Comparison of ENCODE assay signal across 9 cellular contexts in the genomic region with DNA sequence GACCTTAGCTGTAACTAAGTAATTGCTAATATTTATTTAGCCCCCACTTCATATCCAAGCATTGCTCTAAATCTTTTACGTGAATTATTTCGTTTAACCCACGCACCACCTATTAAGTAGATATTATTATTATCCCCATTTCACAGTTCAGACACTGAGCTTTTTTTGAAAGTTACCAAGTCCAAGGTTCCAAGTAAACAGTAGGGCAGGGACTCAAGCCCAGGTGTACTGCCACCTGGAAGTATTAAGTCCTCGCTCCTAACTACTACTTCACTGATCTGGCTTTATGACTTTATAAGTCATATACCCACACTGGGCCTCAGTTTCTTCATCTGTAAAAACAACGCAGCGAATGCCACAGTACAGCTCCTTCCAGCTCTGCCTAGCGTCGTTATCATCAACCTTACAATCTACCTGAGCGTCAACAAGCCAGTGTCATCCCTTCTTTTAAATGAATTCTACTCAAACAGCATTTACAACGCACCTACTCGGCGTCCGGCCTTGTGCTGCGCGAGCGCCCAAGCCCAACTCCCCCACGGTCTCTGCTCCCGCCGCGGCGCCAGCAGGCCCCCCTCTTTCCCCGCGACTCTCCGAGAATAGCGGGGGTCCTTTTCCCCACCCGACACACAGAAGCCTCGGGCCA. TPM values are rescaled to one million over a fixed set of nuclear protein-coding genes. Genes with fewer than 3 reads are reported as not detected.
DNase-seq lines count a peak whose midpoint lies in the region; ATAC-seq, FAIRE-seq and TF ChIP-seq lines count a peak whose summit lies in the region.
"Had no signal": no experiment of that assay in that cellular context is flagged by ENCODE, and none has a peak within 500 bp of the region (broad histone marks: within the 10 kb centered on the region; RNA-seq: fewer than 3 reads in every experiment).

No MANE protein-coding gene starts in this region.

- peaks cover 49% of the 10 kb centered on the region for H3K4me1 Mint-ChIP-seq in CD4-positive, alpha-beta T cell (ENCODE audit: low read depth)
- peaks cover 29% of the 10 kb centered on the region for H3K4me1 Mint-ChIP-seq in activated CD8-positive, alpha-beta T cell treated with anti-CD3 and anti-CD28 coated beads for 36 hours (ENCODE audit: low read depth)

- H3K4me1 ChIP-seq in HUES48 (ENCODE audit: control insufficient read depth, insufficient read depth, low read length): peaks cover 18% of the 10 kb centered on the region

- H3K9me3 ChIP-seq in CD4-positive, alpha-beta T cell (ENCODE audit: control insufficient read depth, low read length): no peaks in the 10 kb centered on the region
- no peaks in the 10 kb centered on the region for H3K9me3 ChIP-seq in HUES48 (ENCODE audit: control insufficient read depth, insufficient read depth, low read length)

- CTCF ChIA-PET in CD4-positive, alpha-beta T cell (lab: Charles Lee): interaction anchor here (0.8 to 1.5 kb wide), 3 partner anchors 72 to 147 kb away, joined by 3 read pairs; a partner anchor contains a TSS
- CTCF ChIA-PET in activated CD8-positive, alpha-beta T cell treated with anti-CD3 and anti-CD28 coated beads for 36 hours (lab: Charles Lee): interaction anchor here (0.7 to 2.0 kb wide), 4 partner anchors 70 to 193 kb away, joined by 3 to 9 read pairs (median 4); a partner anchor contains a TSS

- H3K27me3 Mint-ChIP-seq in CD4-positive, alpha-beta T cell: peaks cover 12% of the 10 kb centered on the region
- peaks cover 4% of the 10 kb centered on the region for H3K27me3 Mint-ChIP-seq in activated CD8-positive, alpha-beta T cell treated with anti-CD3 and anti-CD28 coated beads for 36 hours

- peak overlapping the region; percentile 97 for H3K4me3 Mint-ChIP-seq in CD4-positive, alpha-beta T cell
- H3K4me3 Mint-ChIP-seq in activated CD8-positive, alpha-beta T cell treated with anti-CD3 and anti-CD28 coated beads for 36 hours: peak overlapping the region; percentile 97

- H3K4me3 ChIP-seq in HUES48 (ENCODE audit: low read depth, low read length): peak overlapping the region; percentile 97

- intact Hi-C loops in CD4-positive, alpha-beta T cell (cut with DNase I, micrococcal nuclease): loop anchor here (1.0 to 10.0 kb wide), 9 partner anchors 46 to 1494 kb away; a partner anchor contains a TSS
- intact Hi-C loops in activated CD8-positive, alpha-beta T cell treated with anti-CD3 and anti-CD28 coated beads for 36 hours (cut with micrococcal nuclease): loop anchor here (5.0 kb wide), 1 partner anchor 46 kb away; a partner anchor contains a TSS

- no peaks in the 10 kb centered on the region for H3K36me3 ChIP-seq in HUES48 (ENCODE audit: control insufficient read depth, insufficient read depth, low read length)

- TF ChIP-seq CTCF in CD4-positive, alpha-beta T cell (IDR thresholded peaks at IDR 0.05): no peak
- TF ChIP-seq CTCF in activated CD8-positive, alpha-beta T cell treated with anti-CD3 and anti-CD28 coated beads for 36 hours (IDR thresholded peaks at IDR 0.05): no peak
- no peak for TF ChIP-seq CTCF in omental fat pad (IDR thresholded peaks at IDR 0.05)

- H3K27me3 ChIP-seq in CD4-positive, alpha-beta T cell (ENCODE audit: control insufficient read depth, insufficient read depth, low read length): no peaks in the 10 kb centered on the region
- H3K27me3 ChIP-seq in HUES48 (ENCODE audit: control insufficient read depth, insufficient read depth, low read length): no peaks in the 10 kb centered on the region

- H3K27ac ChIP-seq in CD4-positive, alpha-beta T cell (ENCODE audit: low read depth, low read length): peak overlapping the region; percentile 92
- peak overlapping the region; percentile 95 for H3K27ac ChIP-seq in HUES48 (ENCODE audit: low read depth, low read length)

- peaks cover 27% of the 10 kb centered on the region for H3K36me3 Mint-ChIP-seq in CD4-positive, alpha-beta T cell (ENCODE audit: low read depth)
- peaks cover 8% of the 10 kb centered on the region for H3K36me3 Mint-ChIP-seq in activated CD8-positive, alpha-beta T cell treated with anti-CD3 and anti-CD28 coated beads for 36 hours (ENCODE audit: low read depth)

- no peaks in the 10 kb centered on the region for H3K9me3 Mint-ChIP-seq in CD4-positive, alpha-beta T cell
- H3K9me3 Mint-ChIP-seq in activated CD8-positive, alpha-beta T cell treated with anti-CD3 and anti-CD28 coated beads for 36 hours: no peaks in the 10 kb centered on the region

- peak; percentile 7 for ATAC-seq in CD4-positive, alpha-beta T cell (ENCODE audit: poor library complexity)
- ATAC-seq in GM19463 (IDR thresholded peaks at IDR 0.05; ENCODE audit: unreplicated experiment): peak; percentile 7
- ATAC-seq in activated CD8-positive, alpha-beta T cell treated with anti-CD3 and anti-CD28 coated beads for 36 hours: no peak
- ATAC-seq in omental fat pad (ENCODE audit: low FRiP score): peak; percentile 17
- no peak for ATAC-seq in GM18519 (IDR thresholded peaks at IDR 0.05; ENCODE audit: low FRiP score, unreplicated experiment)

- peak overlapping the region; percentile 88 for H3K9ac ChIP-seq in HUES48 (ENCODE audit: low read depth, low read length)

- no peak for FAIRE-seq in frontal cortex (lab: Jason Lieb, UNC)
- FAIRE-seq: TTC549 had no signal

- H3K27ac Mint-ChIP-seq in CD4-positive, alpha-beta T cell: peak overlapping the region; percentile 96
- peak overlapping the region; percentile 98 for H3K27ac Mint-ChIP-seq in activated CD8-positive, alpha-beta T cell treated with anti-CD3 and anti-CD28 coated beads for 36 hours

- peak in 7 of 10 experiments; percentile 3 to 43 (median 20) for DNase-seq in CD4-positive, alpha-beta T cell
- DNase-seq in activated CD8-positive, alpha-beta T cell treated with anti-CD3 and anti-CD28 coated beads for 36 hours: peak; percentile 40
- DNase-seq in frontal cortex (ENCODE audit: low spot score in 2 of 2): peak; percentile 34 to 35
- DNase-seq in omental fat pad (ENCODE audit: low spot score): no peak
- no peak for DNase-seq in NCI-H2196 (lab: John Stamatoyannopoulos, UW; ENCODE audit: unreplicated experiment)

- POLR2A ChIA-PET in CD4-positive, alpha-beta T cell (lab: Charles Lee): interaction anchor here (0.7 to 4.8 kb wide), 16 partner anchors 12 to 1437 kb away, joined by 3 to 60 read pairs (median 6); a partner anchor contains a TSS
- POLR2A ChIA-PET in activated CD8-positive, alpha-beta T cell treated with anti-CD3 and anti-CD28 coated beads for 36 hours (lab: Charles Lee): interaction anchor here (0.8 to 3.6 kb wide), 7 partner anchors 33 to 147 kb away, joined by 3 to 19 read pairs (median 3); a partner anchor contains a TSS

RNA-seq across cellular contexts. Expression of a gene that starts 0.6 kb away (rescaled TPM):
- 10 to 100 TPM; 41.4 to 42.7 TPM for total RNA-seq in CD4-positive, alpha-beta T cell
- 10 to 100 TPM; 20.4 to 23.0 TPM for total RNA-seq in activated CD8-positive, alpha-beta T cell treated with anti-CD3 and anti-CD28 coated beads for 36 hours
- 69.7 TPM for total RNA-seq in frontal cortex
- total RNA-seq in omental fat pad: 10 to 100 TPM; 21.6 to 28.1 (median 22.7) TPM

RNA-seq across cellular contexts. Expression of a gene that starts 48.6 kb away (rescaled TPM):
- total RNA-seq in CD4-positive, alpha-beta T cell: 100 to 1,000 TPM; 101 to 103 TPM
- 10 to 100 TPM; 40.6 to 44.3 TPM for total RNA-seq in activated CD8-positive, alpha-beta T cell treated with anti-CD3 and anti-CD28 coated beads for 36 hours
- total RNA-seq in frontal cortex (119 TPM), omental fat pad (100 to 1,000 TPM; 113 to 163 (median 121) TPM)

Comparison
In these comparisons a context has a peak if more than half of its experiments do, and no peak if none do; other contexts are left out.
1. ATAC-seq: peak in CD4-positive, alpha-beta T cell (single experiment), GM19463 (single experiment) and omental fat pad (single experiment); none in activated CD8-positive, alpha-beta T cell treated with anti-CD3 and anti-CD28 coated beads for 36 hours (single experiment) and GM18519 (single experiment).
2. DNase-seq: peak in CD4-positive, alpha-beta T cell (7 of 10), activated CD8-positive, alpha-beta T cell treated with anti-CD3 and anti-CD28 coated beads for 36 hours (single experiment) and frontal cortex (2 of 2); none in omental fat pad (single experiment) and NCI-H2196 (single experiment).